In the genomic region with DNA sequence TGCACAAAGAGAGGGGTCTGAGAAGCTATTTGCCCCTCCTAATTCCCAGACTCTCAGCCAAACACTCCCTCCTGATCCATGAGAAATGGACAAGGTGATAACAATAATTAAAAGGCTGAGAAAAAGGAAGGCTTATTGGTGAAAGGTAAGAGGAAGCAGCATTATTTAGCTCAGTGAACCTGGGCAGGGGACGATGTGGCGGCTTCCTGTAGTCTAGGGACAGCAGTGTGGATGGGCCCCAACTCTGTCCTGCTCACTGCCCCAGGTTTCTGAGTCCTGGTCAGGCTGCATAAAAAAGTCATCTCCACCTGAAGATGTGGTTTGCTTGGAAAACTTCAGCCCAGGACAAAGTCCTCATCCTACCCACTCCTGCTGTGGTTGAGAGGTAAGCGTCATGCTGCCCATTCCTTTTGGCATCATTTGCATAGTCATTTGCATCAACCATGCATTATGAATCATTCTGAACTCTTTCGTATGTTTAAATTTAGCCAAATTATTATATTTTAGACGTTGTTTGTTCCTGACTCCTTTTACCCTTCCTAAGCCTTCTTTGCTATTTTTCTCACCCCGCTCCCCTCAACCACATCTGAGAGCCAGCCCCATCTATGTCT, we compare ENCODE assay signal across 29 cellular contexts.
"Had no signal": no experiment of that assay in that cellular context is flagged by ENCODE, and none has a peak within 500 bp of the region (broad histone marks: within the 10 kb centered on the region; RNA-seq: fewer than 3 reads in every experiment).

No MANE protein-coding gene starts in this region.

- DNase-seq: activated CD4-positive, alpha-beta memory T cell treated with anti-CD3 and anti-CD28 coated beads, Interleukin-2, amount 10 ng/mL, durations not matched to agents 7 days and 5 days; activated CD4-positive, alpha-beta T cell treated with anti-CD3 and anti-CD28 coated beads for 1 hour; activated CD4-positive, alpha-beta T cell treated with anti-CD3 and anti-CD28 coated beads for 48 hours; activated CD4-positive, CD25-positive, alpha-beta regulatory T cell; activated CD8-positive, alpha-beta memory T cell treated with anti-CD3 and anti-CD28 coated beads for 24 hours; activated CD8-positive, alpha-beta memory T cell treated with anti-CD3 and anti-CD28 coated beads, Interleukin-2, amount 10 ng/mL, durations not matched to agents 7 days and 5 days; activated CD8-positive, alpha-beta memory T cell treated with anti-CD3 and anti-CD28 coated beads, Interleukin-2, amount 50 U/mL, for 48 hours; activated gamma-delta T cell; activated naive CD4-positive, alpha-beta T cell treated with Interleukin-2 at 50 U/mL for 16 hours; activated naive CD8-positive, alpha-beta T cell treated with anti-CD3 and anti-CD28 coated beads, Interleukin-2, amount 10 ng/mL, durations not matched to agents 7 days and 5 days; activated T-cell treated with anti-CD3 and anti-CD28 coated beads, Interleukin-2, amount 50 U/mL, for 48 hours; amygdala; NCI-H1092 treated with DMSO at 0.1 percent for 48 hours; NCI-H1417; NCI-H146; NCI-H187; NCI-H2081; NCI-H226; NCI-H446 treated with DMSO at 0.1 percent for 48 hours; NCI-H524; NCI-H748 treated with DMSO at 0.1 percent for 48 hours; NK-92 treated with Interleukin-12 subunit alpha and Interleukin-12 subunit beta, amount 100 ng/mL, for 24 hours; PC-3; RPMI8226; SIG-M5; SW 1271; T-helper 1 cell; T1000; WERI-Rb-1 had no signal

- ATAC-seq: activated CD8-positive, alpha-beta memory T cell treated with anti-CD3 and anti-CD28 coated beads, Interleukin-2, amount 10 ng/mL, durations not matched to agents 7 days and 5 days; PC-3 had no signal
